23 cellular contexts compared by ENCODE assay signal in the genomic region with DNA sequence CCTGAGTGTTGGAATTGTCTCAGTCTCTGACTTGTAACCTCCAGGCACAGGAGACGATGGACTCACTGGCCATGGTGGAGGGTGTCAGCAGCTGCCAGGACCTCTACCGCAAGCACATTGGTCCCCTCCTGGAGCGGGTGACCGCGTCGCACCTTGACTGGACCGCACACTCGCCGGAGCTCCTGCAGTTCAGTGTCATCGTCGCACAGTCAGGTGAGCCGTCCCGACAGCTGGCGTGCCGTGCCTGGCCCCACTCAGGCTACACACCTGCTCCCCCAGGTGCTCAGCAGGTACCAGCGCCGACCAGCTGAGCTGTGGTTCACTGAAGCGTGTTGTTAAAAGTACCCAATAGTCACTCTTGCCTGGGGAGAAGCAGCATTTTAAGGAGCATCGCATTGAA.
"Had no signal": no experiment of that assay in that cellular context is flagged by ENCODE, and none has a peak within 500 bp of the region (broad histone marks: within the 10 kb centered on the region; RNA-seq: fewer than 3 reads in every experiment).

No MANE protein-coding gene starts in this region.

- H3K9ac ChIP-seq: parathyroid adenoma had no signal

- H3K9me3 ChIP-seq: body of pancreas, heart right ventricle, right lobe of liver, testis, vagina had no signal

- H3K4me1 Mint-ChIP-seq: activated naive CD4-positive, alpha-beta T cell treated with anti-CD3 and anti-CD28 coated beads, Interleukin-2, amount 50 U/mL, for 24 hours; memory B cell had no signal

- H3K79me2 ChIP-seq: parathyroid adenoma had no signal

- H3K27ac Mint-ChIP-seq: activated naive CD4-positive, alpha-beta T cell treated with anti-CD3 and anti-CD28 coated beads, Interleukin-2, amount 50 U/mL, for 24 hours; memory B cell; nephron; stimulated activated memory B cell treated with anti-CD40 and anti-IgM and Interleukin-4, amounts not matched to agents 10 μg/mL and 1 μg/mL and 100 μg/mL, for 72 hours; type B pancreatic cell had no signal

- H3K4me3 Mint-ChIP-seq: activated naive CD4-positive, alpha-beta T cell treated with anti-CD3 and anti-CD28 coated beads, Interleukin-2, amount 50 U/mL, for 24 hours; memory B cell; nephron; stimulated activated memory B cell treated with anti-CD40 and anti-IgM and Interleukin-4, amounts not matched to agents 10 μg/mL and 1 μg/mL and 100 μg/mL, for 72 hours; type B pancreatic cell had no signal

- H3K4me3 ChIP-seq: body of pancreas, cardiac muscle cell, heart right ventricle, right lobe of liver, skin epidermis, testis, vagina had no signal

- H3K4me1 ChIP-seq: body of pancreas, parathyroid adenoma, right lobe of liver, testis, vagina had no signal

- H3K27ac ChIP-seq: body of pancreas, cardiac muscle cell, heart right ventricle, parathyroid adenoma, right lobe of liver, skin epidermis, testis, vagina had no signal

- H3K27me3 Mint-ChIP-seq: activated naive CD4-positive, alpha-beta T cell treated with anti-CD3 and anti-CD28 coated beads, Interleukin-2, amount 50 U/mL, for 24 hours; memory B cell; stimulated activated memory B cell treated with anti-CD40 and anti-IgM and Interleukin-4, amounts not matched to agents 10 μg/mL and 1 μg/mL and 100 μg/mL, for 72 hours; type B pancreatic cell had no signal

- H3K27me3 ChIP-seq: body of pancreas, cardiac muscle cell, heart right ventricle, right lobe of liver, testis, vagina had no signal

- ATAC-seq: body of pancreas; heart right ventricle; left colon; stimulated activated memory B cell treated with anti-CD40 and anti-IgM and Interleukin-4, amounts not matched to agents 10 μg/mL and 1 μg/mL and 100 μg/mL, for 72 hours had no signal

- DNase-seq: activated gamma-delta T cell treated with Interleukin-2 at 50 U/mL for 16 hours; activated T-cell treated with anti-CD3 and anti-CD28 coated beads, Interleukin-2, amount 50 U/mL, for 1 hour; anterior cingulate cortex; body of pancreas; cortex of kidney; erythroblast; foreskin fibroblast; heart right ventricle; islet precursor cell; left colon; nucleus accumbens; right lobe of liver; stimulated activated CD4-positive, alpha-beta T cell treated with anti-CD3 and anti-CD28 coated beads, Interleukin-1b, Interleukin-23, amount 100 ng/mL, for 48 hours; testis had no signal

- H2AFZ ChIP-seq: parathyroid adenoma had no signal
